Comparison of ENCODE assay signal across 9 cellular contexts in the genomic region with DNA sequence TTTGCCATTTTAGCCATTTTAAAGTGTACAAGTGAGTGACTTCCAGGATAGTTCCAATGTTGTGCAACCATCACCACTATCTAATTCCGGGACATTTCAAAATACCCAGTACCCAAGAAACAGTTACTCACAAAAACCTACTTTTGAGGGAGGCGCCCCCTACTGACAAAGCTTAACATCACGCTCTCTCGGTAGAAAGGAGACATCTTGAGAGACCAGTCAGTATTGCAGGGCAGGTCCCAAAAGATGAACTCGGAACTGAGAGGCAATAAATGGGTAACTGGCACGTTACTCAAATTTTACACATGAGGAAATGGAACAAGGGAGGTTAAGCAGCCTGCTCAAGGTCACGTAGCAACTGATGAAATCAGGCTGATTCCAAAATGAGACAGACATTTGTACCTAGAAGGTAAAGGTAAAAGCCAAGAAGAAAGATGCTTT. TPM values are rescaled to one million over a fixed set of nuclear protein-coding genes. Genes with fewer than 3 reads are reported as not detected.
DNase-seq lines count a peak whose midpoint lies in the region; ATAC-seq, FAIRE-seq and TF ChIP-seq lines count a peak whose summit lies in the region.
"Had no signal": no experiment of that assay in that cellular context is flagged by ENCODE, and none has a peak within 500 bp of the region (broad histone marks: within the 10 kb centered on the region; RNA-seq: fewer than 3 reads in every experiment).

No MANE protein-coding gene starts in this region.

- H3K4me2 ChIP-seq in BLaER1 treated with 17β-estradiol and CSF1 and Interleukin-3, amounts not matched to agents 10 nM and 100 nM, result peak overlapping the region in 8 of 11 experiments; percentile 6 to 88 (median 79); a peak in 10 of 22 replicates
- no peak overlapping the region for H3K4me2 ChIP-seq in keratinocyte (ENCODE audit: control insufficient read depth, extremely low read depth, insufficient read depth, low read depth, low read length)

- no peaks in the 10 kb centered on the region for H4K20me1 ChIP-seq in BLaER1 treated with 17β-estradiol and CSF1 and Interleukin-3, amounts not matched to agents 10 nM and 100 nM
- H4K20me1 ChIP-seq in keratinocyte (ENCODE audit: control insufficient read depth, extremely low read depth, insufficient read depth, low read length), result no peaks in the 10 kb centered on the region

- TF ChIP-seq CTCF in keratinocyte (optimal IDR thresholded peaks at IDR 0.05 in 1 of 3, IDR thresholded peaks at IDR 0.05 in 1 of 3, conservative IDR thresholded peaks at IDR 0.05 in 1 of 3; ENCODE audit: extremely low read depth in 1 of 3, insufficient read depth in 2 of 3, low read length in 3 of 3), result peak; percentile 72 to 81 (median 74)

- ATAC-seq in GM18873 (IDR thresholded peaks at IDR 0.05; ENCODE audit: low FRiP score, unreplicated experiment) (peak; percentile 78), HG03469 (IDR thresholded peaks at IDR 0.05; ENCODE audit: unreplicated experiment) (peak; percentile 60), HG02763 (IDR thresholded peaks at IDR 0.05; ENCODE audit: unreplicated experiment) (no peak)

- no peaks in the 10 kb centered on the region for H3K9me1 ChIP-seq in keratinocyte (ENCODE audit: control insufficient read depth, extremely low read depth, insufficient read depth, low read length)

- peak; percentile 67 for FAIRE-seq in keratinocyte (lab: Jason Lieb, UNC)

- no peak overlapping the region for H3K4me3 ChIP-seq in BLaER1 treated with 17β-estradiol and CSF1 and Interleukin-3, amounts not matched to agents 10 nM and 100 nM
- H3K4me3 ChIP-seq in SK-N-MC (no peak overlapping the region), keratinocyte (ENCODE audit: control insufficient read depth in 2 of 3, extremely low read depth in 1 of 3, insufficient read depth in 2 of 3, low read depth in 1 of 3, low read length in 3 of 3) (no peak overlapping the region)
- H3K4me3 ChIP-seq: SJSA1 had no signal

- H3K4me1 ChIP-seq in BLaER1 treated with 17β-estradiol and CSF1 and Interleukin-3, amounts not matched to agents 10 nM and 100 nM, result peaks cover 0 to 66% (median 36%) of the 10 kb centered on the region in 10 experiments; a peak in 16 of 20 replicates
- H3K4me1 ChIP-seq in keratinocyte (ENCODE audit: control insufficient read depth, extremely low read depth, insufficient read depth, low read length), result peaks cover 10% of the 10 kb centered on the region
- H3K4me1 ChIP-seq: SJSA1 had no signal

- no peak overlapping the region for H3K9ac ChIP-seq in BLaER1 treated with 17β-estradiol and CSF1 and Interleukin-3, amounts not matched to agents 10 nM and 100 nM
- H3K9ac ChIP-seq in SK-N-MC (ENCODE audit: insufficient read length) (no peak overlapping the region), keratinocyte (ENCODE audit: control insufficient read depth, extremely low read depth, insufficient read depth, low read length) (no peak overlapping the region)

- no peaks in the 10 kb centered on the region for H3K36me3 ChIP-seq in BLaER1 treated with 17β-estradiol and CSF1 and Interleukin-3, amounts not matched to agents 10 nM and 100 nM
- H3K36me3 ChIP-seq in SK-N-MC (ENCODE audit: insufficient read depth, low read length), result no peaks in the 10 kb centered on the region
- H3K36me3 ChIP-seq in keratinocyte (ENCODE audit: control insufficient read depth in 2 of 2, extremely low read depth in 1 of 2, insufficient read depth in 2 of 2, low read length in 2 of 2), result no peaks in the 10 kb centered on the region
- H3K36me3 ChIP-seq: SJSA1 had no signal

- H3K27ac ChIP-seq in BLaER1 treated with 17β-estradiol and CSF1 and Interleukin-3, amounts not matched to agents 10 nM and 100 nM, result 0 out of 22 replicates have a peak overlapping the region, but pooled peaks of 1 of the 11 experiments have one; percentile 64
- H3K27ac ChIP-seq in SK-N-MC, result no peak overlapping the region
- H3K27ac ChIP-seq in keratinocyte (ENCODE audit: control insufficient read depth, insufficient read depth, low read length), result no peak overlapping the region
- H3K27ac ChIP-seq: SJSA1 had no signal

- dilution Hi-C loops in keratinocyte (cut with MboI; ENCODE audit: extremely low pct_ligation_motif_present, low sequenced_read_pairs), result loop anchor here (25.0 kb wide), 1 partner anchor 142 kb away; the partner anchor contains the start of gene POU2AF3

- H3K79me2 ChIP-seq in keratinocyte (ENCODE audit: control insufficient read depth, insufficient read depth, low read length), result no peaks in the 10 kb centered on the region

- DNase-seq in SK-N-MC (ENCODE audit: low read depth, low spot score) (peak; percentile 48), amniotic stem cell (lab: John Stamatoyannopoulos, UW) (peak; percentile 10), keratinocyte (ENCODE audit: low read depth, low spot score) (peak; percentile 9)
- DNase-seq in stimulated activated CD8-positive, alpha-beta memory T cell treated with anti-CD3 and anti-CD28 coated beads, Interleukin-15, amount 100 ng/mL, for 1 hour (ENCODE audit: low read depth), result peak; percentile 14

- no peak overlapping the region for H2AFZ ChIP-seq in keratinocyte (ENCODE audit: control insufficient read depth, low read length)

- no peaks in the 10 kb centered on the region for H3K27me3 ChIP-seq in BLaER1 treated with 17β-estradiol and CSF1 and Interleukin-3, amounts not matched to agents 10 nM and 100 nM
- no peaks in the 10 kb centered on the region for H3K27me3 ChIP-seq in keratinocyte (ENCODE audit: control insufficient read depth, extremely low read depth, insufficient read depth, low read length)
- H3K27me3 ChIP-seq: SJSA1 had no signal

- H3K9me3 ChIP-seq in BLaER1 treated with 17β-estradiol and CSF1 and Interleukin-3, amounts not matched to agents 10 nM and 100 nM (replicated peaks in 1 of 11), result no peaks in the 10 kb centered on the region
- H3K9me3 ChIP-seq in SK-N-MC (ENCODE audit: low read depth, low read length) (no peaks in the 10 kb centered on the region), keratinocyte (ENCODE audit: control insufficient read depth, low read depth, low read length) (no peaks in the 10 kb centered on the region)
- H3K9me3 ChIP-seq: SJSA1 had no signal

RNA-seq across cellular contexts. Expression of gene POU2AF1, which starts 50.0 kb away (rescaled TPM):
- polyA plus RNA-seq in keratinocyte, result 0.21 TPM in 1 of 3 replicates, not detected in the others
- polyA plus RNA-seq in keratinocyte (2011; ENCODE audit: low read depth), result not detected
- not detected in 2 replicates for polyA plus RNA-seq in keratinocyte (2011; cell fraction: cytosol; rRNA removed)
- polyA plus RNA-seq in keratinocyte (2011; cell fraction: nucleus; rRNA removed), result 0.15 TPM in 1 of 2 replicates, not detected in the other
- not detected in 2 replicates for polyA plus RNA-seq in keratinocyte (2012; ENCODE audit: low replicate concordance)
- not detected in 3 replicates for polyA minus RNA-seq in keratinocyte
- polyA minus RNA-seq in keratinocyte (2011; cell fraction: cytosol; rRNA and poly(A)+ RNA removed), result not detected
- polyA minus RNA-seq in keratinocyte (2011; cell fraction: nucleus; rRNA and poly(A)+ RNA removed), result 1.2 TPM in 1 of 2 replicates, not detected in the other
